In the genomic region with DNA sequence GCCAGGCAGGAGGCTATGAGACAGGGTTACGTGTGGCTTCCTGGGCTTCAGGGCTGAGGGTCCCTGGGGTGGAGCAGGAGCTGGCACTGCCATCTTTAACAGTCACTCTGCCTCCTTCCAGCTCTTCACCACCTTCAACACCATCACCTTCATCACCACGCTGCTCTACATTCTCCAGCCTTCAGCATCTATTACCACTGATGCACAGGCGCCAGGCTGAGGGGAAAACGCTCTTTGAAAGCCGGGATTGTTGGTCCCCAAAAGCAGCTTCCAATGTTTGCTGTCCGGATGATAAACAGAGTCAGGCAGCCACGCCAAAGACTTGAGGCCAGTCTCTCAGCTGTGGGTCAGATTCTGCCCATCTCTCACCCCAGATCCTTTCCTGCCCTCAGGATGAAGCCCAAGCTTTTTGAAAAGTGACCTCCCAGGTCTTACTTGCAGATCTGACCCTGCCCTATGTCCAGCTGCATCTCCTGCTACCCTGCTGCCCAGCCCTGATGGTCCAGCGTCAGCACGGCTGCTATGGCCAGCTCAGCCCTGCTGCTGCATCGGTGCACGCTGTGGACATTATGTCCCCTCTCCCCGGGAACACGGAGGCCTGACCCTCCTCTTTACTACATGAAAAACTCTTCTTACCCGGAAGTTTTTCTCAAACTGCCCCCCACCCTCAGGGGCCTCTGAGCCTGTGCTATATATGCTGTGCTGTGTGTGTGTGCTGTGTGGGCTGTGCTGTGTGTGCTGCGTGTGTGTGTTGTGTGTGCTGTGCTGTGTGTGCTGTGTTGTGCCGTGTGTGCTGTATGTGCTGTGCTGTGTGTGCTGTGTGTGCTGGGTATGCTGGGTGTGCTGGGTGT, we compare ENCODE assay signal across 15 cellular contexts. TPM values are rescaled to one million over a fixed set of nuclear protein-coding genes. Genes with fewer than 3 reads are reported as not detected.
"Had no signal": no experiment of that assay in that cellular context is flagged by ENCODE, and none has a peak within 500 bp of the region (broad histone marks: within the 10 kb centered on the region; RNA-seq: fewer than 3 reads in every experiment).

No MANE protein-coding gene starts in this region.

- H3K4me3 ChIP-seq: gastrocnemius medialis, tibial nerve had no signal

- H3K36me3 ChIP-seq: gastrocnemius medialis, tibial nerve had no signal

- FAIRE-seq: astrocyte, colon, TTC549 had no signal

- H3K9me3 ChIP-seq: gastrocnemius medialis, tibial nerve had no signal

- H3K4me1 ChIP-seq: gastrocnemius medialis had no signal

- H3K27ac ChIP-seq: gastrocnemius medialis, tibial nerve had no signal

- DNase-seq: activated B cell treated with CpG ODN at 0.5 μM for 24 hours; activated CD4-positive, alpha-beta T cell treated with anti-CD3 and anti-CD28 coated beads, Interleukin-2, amount 10 ng/mL, durations not matched to agents 7 days and 5 days; activated gamma-delta T cell treated with Interleukin-2 at 50 U/mL for 16 hours; activated T-cell treated with anti-CD3 and anti-CD28 coated beads, Interleukin-2, amount 50 U/mL, for 4 hours; effector CD8-positive, alpha-beta T cell; gastrocnemius medialis; naive B cell; stimulated activated CD4-positive, alpha-beta T cell treated with anti-CD3 and anti-CD28 coated beads, Interleukin-15, amount 100 ng/mL, for 24 hours; stimulated activated CD4-positive, alpha-beta T cell treated with anti-CD3 and anti-CD28 coated beads, Interleukin-4, amount 100 ng/mL, for 4 hours; T-helper 17 cell had no signal

- ATAC-seq: activated T-cell treated with anti-CD3 and anti-CD28 coated beads, Interleukin-2, amount 50 U/mL, for 4 hours; gastrocnemius medialis; T-helper 17 cell had no signal

RNA-seq across cellular contexts. Expression of gene MAL, which starts 31.2 kb away (rescaled TPM):
- total RNA-seq: activated B cell treated with CpG ODN at 0.5 μM for 24 hours, osteocyte had no signal
